20 cellular contexts compared by ENCODE assay signal in genomic region chr10:12984165-12984747, GRCh38. TPM values are rescaled to one million over a fixed set of nuclear protein-coding genes. Genes with fewer than 3 reads are reported as not detected.
A peak's percentile ranks its signal among the peaks of the same experiment; 100 is the strongest.
DNase-seq lines count a peak whose midpoint lies in the region; ATAC-seq lines count a peak whose summit lies in the region.
"Had no signal": no experiment of that assay in that cellular context is flagged by ENCODE, and none has a peak within 500 bp of the region (broad histone marks: within the 10 kb centered on the region; RNA-seq: fewer than 3 reads in every experiment).

No MANE protein-coding gene starts in this region.

- DNase-seq in EL = peak; percentile 25
- DNase-seq in Karpas-422 = peak; percentile 85
- peak; percentile 35 for DNase-seq in astrocyte of the hippocampus (ENCODE audit: low read depth, low spot score)
- peak; percentile 45 for DNase-seq in myocyte (ENCODE audit: low read depth)
- DNase-seq in activated gamma-delta T cell treated with Interleukin-2 at 50 U/mL for 16 hours = no peak
- DNase-seq in OCI-M1 (lab: John Stamatoyannopoulos, UW) = no peak
- DNase-seq: activated effector memory CD4-positive, alpha-beta T cell treated with Interleukin-2 at 50 U/mL for 16 hours; adrenal gland; CD8-positive, alpha-beta memory T cell; central memory CD4-positive, alpha-beta T cell; heart left ventricle; left ventricle myocardium superior; NCI-H1105; NCI-H526; SHP77 treated with DMSO at 0.1 percent for 48 hours; stimulated activated CD4-positive, alpha-beta T cell treated with anti-CD3 and anti-CD28 coated beads, Interleukin-12 subunit alpha, Interleukin-12 subunit beta, amount 100 ng/mL, for 4 hours had no signal

- peak overlapping the region; percentile 21; the same call in 1 of the 2 replicates for H3K4me3 ChIP-seq in Karpas-422 (ENCODE audit: low read length)
- H3K4me3 ChIP-seq: adrenal gland, heart left ventricle had no signal

- no peaks in the 10 kb centered on the region for H3K9me2 ChIP-seq in Karpas-422 (replicated peaks; ENCODE audit: insufficient read depth, low read length)

- no peaks in the 10 kb centered on the region for H3K79me2 ChIP-seq in Karpas-422 (ENCODE audit: low read length)

- H3K36me3 ChIP-seq in Karpas-422 (ENCODE audit: insufficient read depth, low read length) = no peaks in the 10 kb centered on the region
- H3K36me3 ChIP-seq: adrenal gland, heart left ventricle, neutrophil had no signal

- no peaks in the 10 kb centered on the region for H4K20me1 ChIP-seq in Karpas-422 (ENCODE audit: insufficient read depth, low read depth, low read length)

- no peak for ATAC-seq in GM21723 (IDR thresholded peaks at IDR 0.05; ENCODE audit: unreplicated experiment)
- ATAC-seq: esophagus mucosa, heart left ventricle, left ventricle myocardium superior had no signal

- no peaks in the 10 kb centered on the region for H3K9me3 ChIP-seq in Karpas-422 (ENCODE audit: low read length)
- H3K9me3 ChIP-seq: adrenal gland, neutrophil had no signal

- no peaks in the 10 kb centered on the region for H3K27me3 ChIP-seq in Karpas-422 (ENCODE audit: low read length)
- H3K27me3 ChIP-seq: adrenal gland, neutrophil had no signal

- peaks cover 84% of the 10 kb centered on the region for H3K4me1 ChIP-seq in Karpas-422 (ENCODE audit: low read length)
- H3K4me1 ChIP-seq: adrenal gland had no signal

- H3K4me2 ChIP-seq in Karpas-422 (ENCODE audit: low read depth, low read length, poor library complexity, severe bottlenecking) = peak overlapping the region; percentile 79
- H3K4me2 ChIP-seq: KMS-11 had no signal

- peak overlapping the region; percentile 98 for H3K27ac ChIP-seq in Karpas-422 (ENCODE audit: low read length)
- H3K27ac ChIP-seq: adrenal gland, heart left ventricle, KMS-11, neutrophil had no signal

- no peak overlapping the region for H2AFZ ChIP-seq in Karpas-422 (ENCODE audit: low read length)

- H3K9ac ChIP-seq in Karpas-422 (ENCODE audit: low read length) = peak overlapping the region; percentile 67
- H3K9ac ChIP-seq: KMS-11 had no signal

RNA-seq across cellular contexts. Expression of gene CCDC3, which starts 17.3 kb away (rescaled TPM):
- total RNA-seq in Karpas-422 (2014; rRNA removed; shearing (Covaris generic); ENCODE audit: low replicate concordance) = 1.4 and 2.9 TPM in 2 replicates
- 51.0 and 82.5 TPM in 2 replicates for total RNA-seq in myocyte
- 18.1 TPM for polyA plus RNA-seq in myocyte (2012)
- total RNA-seq: CD8-positive, alpha-beta memory T cell had no signal
- polyA plus RNA-seq: CD8-positive, alpha-beta memory T cell had no signal

Comparison
In these comparisons a context has a peak if more than half of its experiments do, and no peak if none do; other contexts are left out.
1. DNase-seq: peak in EL (single experiment), Karpas-422 (single experiment), astrocyte of the hippocampus (single experiment) and myocyte (single experiment); none in activated gamma-delta T cell treated with Interleukin-2 at 50 U/mL for 16 hours (single experiment) and OCI-M1 (single experiment).
2. RNA of gene CCDC3, which starts 17.3 kb away (total RNA-seq): 51.0 to 82.5 TPM in myocyte; 1.4 to 2.9 TPM in Karpas-422; every median in the first group is over 10 times any median in the second.